Comparison of ENCODE assay signal across 10 cellular contexts in genomic region chr1:37687764-37688163, GRCh38. TPM values are rescaled to one million over a fixed set of nuclear protein-coding genes. Genes with fewer than 3 reads are reported as not detected.
"Had no signal": no experiment of that assay in that cellular context is flagged by ENCODE, and none has a peak within 500 bp of the region (broad histone marks: within the 10 kb centered on the region; RNA-seq: fewer than 3 reads in every experiment).

No MANE protein-coding gene starts in this region.

RNA-seq across cellular contexts. Expression of gene RSPO1, which starts 53.1 kb away (rescaled TPM):
- total RNA-seq: activated B cell treated with CpG ODN at 0.5 μM for 24 hours; activated CD4-positive, alpha-beta memory T cell treated with anti-CD3 and anti-CD28 coated beads for 36 hours; activated CD4-positive, alpha-beta T cell treated with anti-CD3 and anti-CD28 coated beads, Interleukin-2, amount 10 ng/mL, durations not matched to agents 7 days and 5 days; activated CD8-positive, alpha-beta memory T cell treated with anti-CD3 and anti-CD28 coated beads for 36 hours; activated T-helper 2 cell treated with anti-CD3 and anti-CD28 coated beads, Interferon-gamma antibody, Interleukin-2, Interleukin-4, amounts not matched to agents 10 μg/mL and 5 μg/mL and 100 μg/mL, durations not matched to agents 14 hours and 24 hours and 36 hours; IMR-90; LHCN-M2; M059J; PC-9; SK-MEL-5 had no signal
- polyA plus RNA-seq: IMR-90 had no signal
